ENCODE assay signal across 8 cellular contexts in genomic region chr15:65530318-65531111, GRCh38. TPM values are rescaled to one million over a fixed set of nuclear protein-coding genes. Genes with fewer than 3 reads are reported as not detected.
A peak's percentile ranks its signal among the peaks of the same experiment; 100 is the strongest.
DNase-seq lines count a peak whose midpoint lies in the region; ATAC-seq and TF ChIP-seq lines count a peak whose summit lies in the region.

Gene HACD3 (plus strand): TSS chr15:65530463. CDS start chr15:65530632, 169 bp downstream.

- H3K9ac ChIP-seq in IMR-90 (ENCODE audit: low read depth, low read length) (peak within 1 kb of the TSS; percentile 89), mucosa of rectum (ENCODE audit: low read depth in 1 of 2, low read length in 2 of 2) (peak within 1 kb of the TSS; percentile 79 to 80)

- peaks cover 19% of the 10 kb centered on the region for H3K9me1 ChIP-seq in IMR-90 (ENCODE audit: insufficient read depth, low read length)

- DNase-seq in COR-L47 (lab: John Stamatoyannopoulos, UW) (peak; percentile 88), IMR-90 (peak; percentile 69), OCI-M1 (lab: John Stamatoyannopoulos, UW) (peak; percentile 92), activated T-cell treated with anti-CD3 and anti-CD28 coated beads for 48 hours (ENCODE audit: low read depth) (peak; percentile 93), erythroblast (lab: John Stamatoyannopoulos, UW) (peak; percentile 92 to 96)
- DNase-seq in stimulated activated CD8-positive, alpha-beta memory T cell treated with anti-CD3 and anti-CD28 coated beads, Interleukin-4, amount 100 ng/mL, for 48 hours: peak; percentile 93

- peaks cover 19 to 44% of the 10 kb centered on the region in 2 experiments for H3K79me1 ChIP-seq in IMR-90 (ENCODE audit: low read depth in 1 of 2, low read length in 2 of 2)

- H2AK5ac ChIP-seq in IMR-90 (ENCODE audit: low read depth, low read length): peak within 1 kb of the TSS; percentile 83; the same call in 1 of the 2 replicates

- H2AK9ac ChIP-seq in IMR-90 (replicated peaks; ENCODE audit: low read depth, low read length, poor library complexity): peak within 1 kb of the TSS; percentile 73

- intact Hi-C loops in IMR-90 (cut with micrococcal nuclease): loop anchor here (2.0 kb wide), 1 partner anchor 14 kb away; the partner anchor contains the start of gene DPP8

- H3K4me3 ChIP-seq in IMR-90 (ENCODE audit: insufficient read depth, low read depth, low read length) (peak within 1 kb of the TSS; percentile 63), mucosa of rectum (ENCODE audit: low read length in 2 of 2) (peak within 1 kb of the TSS; percentile 82 to 90)

- TF ChIP-seq CTCF in IMR-90 (conservative IDR thresholded peaks at IDR 0.05; ENCODE audit: low read depth, low read length): no peak

- ATAC-seq in GM21423 (IDR thresholded peaks at IDR 0.05; ENCODE audit: unreplicated experiment) (peak; percentile 63), IMR-90 (ENCODE audit: low read depth) (peak; percentile 93)

- POLR2A ChIA-PET in IMR-90 (lab: Charles Lee; ENCODE audit: unreplicated experiment): interaction anchor here (0.6 kb wide), 1 partner anchor 18 kb away, joined by 4 read pairs; no protein-coding TSS in a partner anchor

- peak within 1 kb of the TSS; percentile 6; the same call in 1 of the 2 replicates for H2BK20ac ChIP-seq in IMR-90 (ENCODE audit: low read depth, low read length)

- H2BK5ac ChIP-seq in IMR-90 (ENCODE audit: low read depth, low read length, poor library complexity, severe bottlenecking): peak within 1 kb of the TSS; percentile 57

- H3K9me3 ChIP-seq in IMR-90 (ENCODE audit: control insufficient read depth, insufficient read depth, low read length) (no peaks in the 10 kb centered on the region), mucosa of rectum (ENCODE audit: control insufficient read depth in 2 of 2, low read length in 2 of 2) (no peaks in the 10 kb centered on the region)

- H3K27ac ChIP-seq in IMR-90 (ENCODE audit: insufficient read depth, low read length) (peak within 1 kb of the TSS; percentile 78), mucosa of rectum (ENCODE audit: low read depth in 2 of 2, low read length in 2 of 2) (peak within 1 kb of the TSS; percentile 67 to 68)

- H2BK120ac ChIP-seq in IMR-90 (ENCODE audit: low read depth, low read length): peak within 1 kb of the TSS; percentile 38

- WGBS in IMR-90 (ENCODE audit: extremely low coverage in 2 of 2, insufficient read length in 1 of 2), 2 experiments: 1% methylated on average over 54 of the region's 88 CpGs; no CpG with 5 or more reads in 1 of the 2 experiments

- in situ Hi-C loops in IMR-90 (cut with MboI; ENCODE audit: low sequenced_read_pairs): no loop called here

- peak within 1 kb of the TSS; percentile 63 for H3K56ac ChIP-seq in IMR-90 (ENCODE audit: extremely low read depth, insufficient read depth, low read length)

- H3K4me1 ChIP-seq in IMR-90 (ENCODE audit: control insufficient read depth, insufficient read depth, low read length) (peaks cover 11% of the 10 kb centered on the region), mucosa of rectum (ENCODE audit: control insufficient read depth in 2 of 2, insufficient read depth in 2 of 2, low read length in 2 of 2) (peaks cover 12 to 19% of the 10 kb centered on the region in 2 donors)

- peak within 1 kb of the TSS; percentile 48 for H3K18ac ChIP-seq in IMR-90 (ENCODE audit: low read depth, low read length)

- CTCF ChIA-PET in IMR-90 (lab: Yijun Ruan, JAX): interaction anchor here (0.6 to 1.6 kb wide), 2 partner anchors 14 to 1251 kb away, joined by 3 to 4 read pairs; no protein-coding TSS in a partner anchor

- H3K23ac ChIP-seq in IMR-90 (ENCODE audit: low read depth, low read length): peak within 1 kb of the TSS; percentile 97

- H3K36me3 ChIP-seq in IMR-90 (ENCODE audit: control insufficient read depth, insufficient read depth, low read length) (peaks cover 2% of the 10 kb centered on the region; the same call in 1 of the 2 replicates), mucosa of rectum (ENCODE audit: control insufficient read depth in 2 of 2, insufficient read depth in 2 of 2, low read length in 2 of 2) (no peaks in the 10 kb centered on the region)

- peak within 1 kb of the TSS; percentile 69 for H4K91ac ChIP-seq in IMR-90 (ENCODE audit: insufficient read depth, low read depth, low read length)

- peaks cover 33% of the 10 kb centered on the region for H4K20me1 ChIP-seq in IMR-90 (ENCODE audit: insufficient read depth, low read length)

- peak within 1 kb of the TSS; percentile 82 for H3K4ac ChIP-seq in IMR-90 (ENCODE audit: low read depth, low read length)

- H3K27me3 ChIP-seq in IMR-90 (ENCODE audit: control insufficient read depth, insufficient read depth, low read length): no peaks in the 10 kb centered on the region
- no peaks in the 10 kb centered on the region for H3K27me3 ChIP-seq in mucosa of rectum (ENCODE audit: control insufficient read depth in 2 of 2, insufficient read depth in 2 of 2, low read length in 2 of 2)

- no peak for TF ChIP-seq RAD21 in IMR-90 (IDR thresholded peaks at IDR 0.05; ENCODE audit: low read length)

- TF ChIP-seq POLR2A in IMR-90 (IDR thresholded peaks at IDR 0.05; ENCODE audit: low read depth, low read length) (no peak), erythroblast (IDR thresholded peaks at IDR 0.05; ENCODE audit: low read length) (peak; percentile 70)

- peak within 1 kb of the TSS; percentile 51; the same call in 2 of the 3 replicates for H2BK15ac ChIP-seq in IMR-90 (ENCODE audit: low read depth, low read length)

- dilution Hi-C loops in IMR-90 (cut with HindIII; ENCODE audit: low sequenced_read_pairs, unreplicated experiment): no loop called here

- H3K4me2 ChIP-seq in IMR-90 (ENCODE audit: low read depth, low read length): peak within 1 kb of the TSS; percentile 89

- peak within 1 kb of the TSS; percentile 86 to 90 for H4K8ac ChIP-seq in IMR-90 (ENCODE audit: low read depth in 2 of 2, low read length in 2 of 2)

- no TSS peak for BruUV-seq in IMR-90 (replicated peaks; lab: Mats Ljungman, UMichigan)

- peak within 1 kb of the TSS; percentile 98 for H2AFZ ChIP-seq in IMR-90 (replicated peaks; ENCODE audit: low read length, poor library complexity)

- peak within 1 kb of the TSS; percentile 74 for H4K5ac ChIP-seq in IMR-90 (ENCODE audit: low read depth, low read length)

- peak within 1 kb of the TSS; percentile 94 for H3K14ac ChIP-seq in IMR-90 (replicated peaks; ENCODE audit: low read depth, low read length)

TF ChIP-seq in IMR-90, 13 proteins besides CTCF, POLR2A, EP300 and RAD21:
- TF ChIP-seq MXI1 (IDR thresholded peaks at IDR 0.05; ENCODE audit: borderline replicate concordance, low read depth, low read length): peak; percentile 32; the same call in 1 of the 2 replicates
- peak; percentile 51; the same call in 1 of the 2 replicates for TF ChIP-seq MAZ (IDR thresholded peaks at IDR 0.05; ENCODE audit: borderline replicate concordance, low read depth, low read length)
- TF ChIP-seq SMC3 (IDR thresholded peaks at IDR 0.05; ENCODE audit: low read depth, low read length): no peak
- TF ChIP-seq CEBPB (IDR thresholded peaks at IDR 0.05; ENCODE audit: low read depth, low read length): no peak
- TF ChIP-seq NFE2L2 (IDR thresholded peaks at IDR 0.05; ENCODE audit: low read depth, low read length): peak; percentile 7; the same call in 1 of the 2 replicates

RNA-seq across cellular contexts. Expression of gene HACD3, which starts in this region (rescaled TPM):
- total RNA-seq in IMR-90 (2012; rRNA removed): 131 and 169 TPM in 2 replicates
- polyA plus RNA-seq in IMR-90 (2012; rRNA removed): 56.7 and 60.9 TPM in 2 replicates
- polyA plus RNA-seq in IMR-90 (2012; cell fraction: cytosol; rRNA removed): 21.5 and 25.8 TPM in 2 replicates
- 8.2 and 21.9 TPM in 2 replicates for polyA plus RNA-seq in IMR-90 (2012; cell fraction: nucleus; rRNA removed; ENCODE audit: low replicate concordance)

Comparison
In these comparisons a context has a peak if more than half of its experiments do, and no peak if none do; other contexts are left out.
1. Peak in every context shown above with its lines: DNase-seq, ATAC-seq, H3K4me3 ChIP-seq and H3K27ac ChIP-seq.